ENCODE assay signal across 14 cellular contexts in the genomic region with DNA sequence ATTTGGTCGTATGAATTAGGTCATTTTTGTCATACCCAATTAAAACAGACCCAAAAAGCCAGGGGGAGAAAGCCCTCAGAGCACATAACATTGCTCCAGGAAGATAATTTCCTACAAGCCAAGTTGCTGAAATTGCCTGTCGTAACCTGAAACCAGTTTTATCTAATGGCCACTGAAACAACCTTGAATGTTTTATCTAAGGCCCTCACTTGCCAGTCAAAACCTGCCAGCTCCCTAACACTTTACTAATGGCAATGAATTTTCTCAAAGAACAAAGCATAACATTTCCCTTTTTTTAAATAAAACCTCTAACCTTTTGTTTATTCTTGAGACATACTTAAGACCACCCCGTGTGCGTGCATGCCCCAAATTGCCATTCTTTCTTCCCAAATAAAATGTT.
"Had no signal": no experiment of that assay in that cellular context is flagged by ENCODE, and none has a peak within 500 bp of the region (broad histone marks: within the 10 kb centered on the region; RNA-seq: fewer than 3 reads in every experiment).

No MANE protein-coding gene starts in this region.

- H3K4me3 ChIP-seq: ascending aorta, dorsolateral prefrontal cortex, left ventricle myocardium inferior had no signal

- DNase-seq: activated CD4-positive, alpha-beta memory T cell treated with anti-CD3 and anti-CD28 coated beads, Interleukin-2, amount 10 ng/mL, durations not matched to agents 7 days and 5 days; activated CD4-positive, alpha-beta T cell treated with anti-CD3 and anti-CD28 coated beads for 36 hours; activated naive CD4-positive, alpha-beta T cell treated with anti-CD3 and anti-CD28 coated beads, Interleukin-2, amount 10 ng/mL, durations not matched to agents 7 days and 5 days; activated T-cell treated with anti-CD3 and anti-CD28 coated beads, Interleukin-2, amount 50 U/mL, for 24 hours; dorsolateral prefrontal cortex; erythroblast; hippocampal formation; kidney; left ventricle myocardium inferior; naive thymus-derived CD8-positive, alpha-beta T cell; posterior cingulate gyrus had no signal

- H3K4me1 ChIP-seq: ascending aorta, left ventricle myocardium inferior had no signal

- H3K36me3 Mint-ChIP-seq: activated naive CD4-positive, alpha-beta T cell treated with anti-CD3 and anti-CD28 coated beads, Interleukin-2, amount 10 ng/mL, durations not matched to agents 7 days and 5 days; memory B cell; naive thymus-derived CD8-positive, alpha-beta T cell; stimulated activated memory B cell treated with anti-CD40 and anti-IgM and Interleukin-4, amounts not matched to agents 10 μg/mL and 1 μg/mL and 100 μg/mL, for 72 hours had no signal

- H3K4me3 Mint-ChIP-seq: activated CD4-positive, alpha-beta memory T cell treated with anti-CD3 and anti-CD28 coated beads, Interleukin-2, amount 10 ng/mL, durations not matched to agents 7 days and 5 days; activated CD4-positive, alpha-beta T cell treated with anti-CD3 and anti-CD28 coated beads for 36 hours; activated naive CD4-positive, alpha-beta T cell treated with anti-CD3 and anti-CD28 coated beads, Interleukin-2, amount 10 ng/mL, durations not matched to agents 7 days and 5 days; activated T-cell treated with anti-CD3 and anti-CD28 coated beads, Interleukin-2, amount 50 U/mL, for 24 hours; memory B cell; naive thymus-derived CD8-positive, alpha-beta T cell; stimulated activated memory B cell treated with anti-CD40 and anti-IgM and Interleukin-4, amounts not matched to agents 10 μg/mL and 1 μg/mL and 100 μg/mL, for 72 hours had no signal

- H3K27ac ChIP-seq: ascending aorta, dorsolateral prefrontal cortex, left ventricle myocardium inferior had no signal

- H3K9me3 ChIP-seq: ascending aorta had no signal

- FAIRE-seq: kidney had no signal

- H3K36me3 ChIP-seq: ascending aorta, left ventricle myocardium inferior had no signal

- H3K27me3 ChIP-seq: ascending aorta, dorsolateral prefrontal cortex had no signal

- H3K4me1 Mint-ChIP-seq: activated CD4-positive, alpha-beta memory T cell treated with anti-CD3 and anti-CD28 coated beads, Interleukin-2, amount 10 ng/mL, durations not matched to agents 7 days and 5 days; activated CD4-positive, alpha-beta T cell treated with anti-CD3 and anti-CD28 coated beads for 36 hours; activated naive CD4-positive, alpha-beta T cell treated with anti-CD3 and anti-CD28 coated beads, Interleukin-2, amount 10 ng/mL, durations not matched to agents 7 days and 5 days; memory B cell; naive thymus-derived CD8-positive, alpha-beta T cell; stimulated activated memory B cell treated with anti-CD40 and anti-IgM and Interleukin-4, amounts not matched to agents 10 μg/mL and 1 μg/mL and 100 μg/mL, for 72 hours had no signal

- H3K27me3 Mint-ChIP-seq: activated CD4-positive, alpha-beta memory T cell treated with anti-CD3 and anti-CD28 coated beads, Interleukin-2, amount 10 ng/mL, durations not matched to agents 7 days and 5 days; activated CD4-positive, alpha-beta T cell treated with anti-CD3 and anti-CD28 coated beads for 36 hours; activated naive CD4-positive, alpha-beta T cell treated with anti-CD3 and anti-CD28 coated beads, Interleukin-2, amount 10 ng/mL, durations not matched to agents 7 days and 5 days; activated T-cell treated with anti-CD3 and anti-CD28 coated beads, Interleukin-2, amount 50 U/mL, for 24 hours; memory B cell; naive thymus-derived CD8-positive, alpha-beta T cell; stimulated activated memory B cell treated with anti-CD40 and anti-IgM and Interleukin-4, amounts not matched to agents 10 μg/mL and 1 μg/mL and 100 μg/mL, for 72 hours had no signal

- H3K9me3 Mint-ChIP-seq: activated naive CD4-positive, alpha-beta T cell treated with anti-CD3 and anti-CD28 coated beads, Interleukin-2, amount 10 ng/mL, durations not matched to agents 7 days and 5 days had no signal

- H3K27ac Mint-ChIP-seq: activated CD4-positive, alpha-beta memory T cell treated with anti-CD3 and anti-CD28 coated beads, Interleukin-2, amount 10 ng/mL, durations not matched to agents 7 days and 5 days; activated CD4-positive, alpha-beta T cell treated with anti-CD3 and anti-CD28 coated beads for 36 hours; activated naive CD4-positive, alpha-beta T cell treated with anti-CD3 and anti-CD28 coated beads, Interleukin-2, amount 10 ng/mL, durations not matched to agents 7 days and 5 days; activated T-cell treated with anti-CD3 and anti-CD28 coated beads, Interleukin-2, amount 50 U/mL, for 24 hours; memory B cell; naive thymus-derived CD8-positive, alpha-beta T cell; stimulated activated memory B cell treated with anti-CD40 and anti-IgM and Interleukin-4, amounts not matched to agents 10 μg/mL and 1 μg/mL and 100 μg/mL, for 72 hours had no signal
